In the genomic region with DNA sequence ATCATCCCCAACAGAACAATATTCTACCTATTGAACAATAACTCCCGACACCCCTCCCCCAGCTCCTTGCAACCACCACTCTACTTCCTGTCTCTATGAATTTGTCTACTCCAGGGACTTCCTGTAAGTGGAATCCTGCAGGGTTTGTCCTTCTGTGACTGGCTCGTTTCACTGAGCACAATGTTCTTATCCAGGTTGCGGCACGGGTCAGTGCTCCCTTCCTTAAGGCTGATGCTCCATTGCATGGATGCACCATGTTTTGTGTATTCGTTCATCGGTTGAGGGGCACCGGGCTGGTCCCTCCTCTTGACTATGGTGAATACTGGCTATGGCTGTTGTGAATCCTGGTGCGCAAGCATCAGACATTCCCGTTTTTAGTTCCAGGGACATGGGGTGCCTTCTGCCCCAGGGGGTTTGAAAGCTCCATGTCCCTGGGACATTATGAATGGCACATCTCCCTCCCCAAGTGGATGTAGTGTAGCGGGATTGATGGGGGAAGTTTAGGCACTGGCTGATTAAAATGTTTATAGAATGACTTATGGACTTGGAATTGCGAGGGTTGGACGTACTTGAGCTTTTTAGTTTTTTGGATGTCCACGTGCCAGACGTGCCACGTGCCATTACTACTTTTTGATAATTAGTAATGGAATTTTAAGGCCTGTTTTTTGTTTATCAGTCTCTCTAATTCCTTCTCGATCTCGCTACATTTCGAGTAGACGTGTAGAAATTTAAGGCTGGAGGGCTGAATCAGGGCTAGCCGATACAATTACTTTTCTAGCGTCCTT, we compare ENCODE assay signal across 19 cellular contexts.
DNase-seq lines count a peak whose midpoint lies in the region; ATAC-seq and TF ChIP-seq lines count a peak whose summit lies in the region.
"Had no signal": no experiment of that assay in that cellular context is flagged by ENCODE, and none has a peak within 500 bp of the region (broad histone marks: within the 10 kb centered on the region; RNA-seq: fewer than 3 reads in every experiment).

No MANE protein-coding gene starts in this region.

- DNase-seq in IMR-90 (no peak), brain microvascular endothelial cell (no peak), SW480 (ENCODE audit: low spot score) (no peak), COLO668 (lab: John Stamatoyannopoulos, UW; ENCODE audit: unreplicated experiment) (no peak)
- DNase-seq: activated CD4-positive, alpha-beta T cell treated with anti-CD3 and anti-CD28 coated beads for 1 hour; activated CD8-positive, alpha-beta memory T cell treated with anti-CD3 and anti-CD28 coated beads, Interleukin-2, amount 10 ng/mL, durations not matched to agents 7 days and 5 days; amniotic stem cell; cerebellar nuclear complex; NCI-H1048; NCI-H2081 treated with DMSO at 0.1 percent for 48 hours; NCI-H526 treated with DMSO at 0.1 percent for 48 hours; stimulated activated naive CD4-positive, alpha-beta T cell treated with Interleukin-2 at 50 U/mL for 16 hours; T-helper 9 cell had no signal

- H3K27me3 ChIP-seq in IMR-90 (ENCODE audit: control insufficient read depth, insufficient read depth, low read length), result no peaks in the 10 kb centered on the region
- H3K27me3 ChIP-seq in brain microvascular endothelial cell (replicated peaks), result no peaks in the 10 kb centered on the region
- peaks cover 0 to 7% of the 10 kb centered on the region in 2 donors for H3K27me3 ChIP-seq in muscle layer of colon (ENCODE audit: control insufficient read depth in 1 of 2, insufficient read depth in 2 of 2, low read length in 2 of 2)
- H3K27me3 ChIP-seq in stomach smooth muscle (ENCODE audit: control insufficient read depth in 1 of 2, insufficient read depth in 2 of 2, low read length in 2 of 2), result peaks cover 17 to 32% of the 10 kb centered on the region in 2 donors

- TF ChIP-seq RAD21 in IMR-90 (IDR thresholded peaks at IDR 0.05; ENCODE audit: low read length), result no peak

- H3K18ac ChIP-seq in IMR-90 (ENCODE audit: low read depth, low read length), result peak overlapping the region; percentile 96

- H3K4me1 ChIP-seq in IMR-90 (ENCODE audit: control insufficient read depth, insufficient read depth, low read length) (peaks cover 22% of the 10 kb centered on the region), muscle layer of colon (ENCODE audit: insufficient read depth, low read length) (peaks cover 32% of the 10 kb centered on the region), stomach smooth muscle (ENCODE audit: control insufficient read depth, insufficient read depth, low read length) (peaks cover 37% of the 10 kb centered on the region)
- H3K4me1 ChIP-seq: prostate gland had no signal

- H3K9ac ChIP-seq in IMR-90 (ENCODE audit: low read depth, low read length) (no peak overlapping the region), muscle layer of colon (ENCODE audit: low read length) (peak overlapping the region; percentile 33), stomach smooth muscle (ENCODE audit: low read length in 2 of 2) (peak overlapping the region; percentile 64 to 80)

- H4K5ac ChIP-seq in IMR-90 (ENCODE audit: low read depth, low read length), result peak overlapping the region; percentile 82

- H3K9me1 ChIP-seq in IMR-90 (ENCODE audit: insufficient read depth, low read length), result peaks cover 6% of the 10 kb centered on the region; the same call in 1 of the 2 replicates

- no peak for TF ChIP-seq CTCF in IMR-90 (conservative IDR thresholded peaks at IDR 0.05; ENCODE audit: low read depth, low read length)
- TF ChIP-seq CTCF in brain microvascular endothelial cell (IDR thresholded peaks at IDR 0.05; ENCODE audit: low read depth, low read length, missing control alignments), result no peak

- no peak overlapping the region for H3K56ac ChIP-seq in IMR-90 (ENCODE audit: extremely low read depth, insufficient read depth, low read length)

- H3K14ac ChIP-seq in IMR-90 (replicated peaks; ENCODE audit: low read depth, low read length), result no peak overlapping the region; the same call in 1 of the 2 replicates

- H3K36me3 ChIP-seq in IMR-90 (ENCODE audit: control insufficient read depth, insufficient read depth, low read length), result no peaks in the 10 kb centered on the region
- H3K36me3 ChIP-seq in brain microvascular endothelial cell (replicated peaks), result no peaks in the 10 kb centered on the region
- no peaks in the 10 kb centered on the region for H3K36me3 ChIP-seq in muscle layer of colon (ENCODE audit: insufficient read depth, low read length)
- H3K36me3 ChIP-seq in stomach smooth muscle (ENCODE audit: control insufficient read depth in 2 of 2, insufficient read depth in 2 of 2, low read length in 2 of 2), result no peaks in the 10 kb centered on the region
- H3K36me3 ChIP-seq: prostate gland had no signal

- BruUV-seq in IMR-90 (replicated peaks; lab: Mats Ljungman, UMichigan), result no TSS peak

- peak overlapping the region; percentile 82; the same call in 1 of the 2 replicates for H4K91ac ChIP-seq in IMR-90 (ENCODE audit: insufficient read depth, low read depth, low read length)

- peak overlapping the region; percentile 98 for H2BK5ac ChIP-seq in IMR-90 (ENCODE audit: low read depth, low read length, poor library complexity, severe bottlenecking)

- no peaks in the 10 kb centered on the region for H3K79me1 ChIP-seq in IMR-90 (ENCODE audit: low read depth in 1 of 2, low read length in 2 of 2)

- no peak overlapping the region for H3K4me2 ChIP-seq in IMR-90 (ENCODE audit: low read depth, low read length)

- peak overlapping the region; percentile 72 to 92 for H4K8ac ChIP-seq in IMR-90 (ENCODE audit: low read depth in 2 of 2, low read length in 2 of 2)

- POLR2A ChIA-PET in IMR-90 (lab: Charles Lee; ENCODE audit: unreplicated experiment), result no interaction called here

- dilution Hi-C loops in IMR-90 (cut with HindIII; ENCODE audit: low sequenced_read_pairs, unreplicated experiment), result no loop called here

- intact Hi-C loops in IMR-90 (cut with micrococcal nuclease), result loop anchor here (5.0 kb wide), 1 partner anchor 73 kb away; no protein-coding TSS in a partner anchor

- H3K4ac ChIP-seq in IMR-90 (ENCODE audit: low read depth, low read length), result peak overlapping the region; percentile 82

- CTCF ChIA-PET in IMR-90 (lab: Yijun Ruan, JAX), result interaction anchor here (1.7 kb wide), 1 partner anchor 28 kb away, joined by 6 read pairs; no protein-coding TSS in a partner anchor

- H3K27ac ChIP-seq in IMR-90 (ENCODE audit: insufficient read depth, low read length) (peak overlapping the region; percentile 98; the same call in 1 of the 2 replicates), brain microvascular endothelial cell (peak overlapping the region; percentile 83), muscle layer of colon (ENCODE audit: low read depth, low read length) (peak overlapping the region; percentile 91), stomach smooth muscle (ENCODE audit: low read length) (peak overlapping the region; percentile 92)
- H3K27ac ChIP-seq: prostate gland, SK-N-MC had no signal

- no peaks in the 10 kb centered on the region for H4K20me1 ChIP-seq in IMR-90 (ENCODE audit: insufficient read depth, low read length)

- no peak overlapping the region for H3K4me3 ChIP-seq in IMR-90 (ENCODE audit: insufficient read depth, low read depth, low read length)
- no peak overlapping the region for H3K4me3 ChIP-seq in brain microvascular endothelial cell (ENCODE audit: low read depth, low read length)
- H3K4me3 ChIP-seq in muscle layer of colon (ENCODE audit: low read depth in 1 of 2, low read length in 2 of 2), result peak overlapping the region in 1 of 2 donors; percentile 48
- H3K4me3 ChIP-seq in stomach smooth muscle (ENCODE audit: low read length in 2 of 2), result peak overlapping the region; percentile 58 to 76

- peak overlapping the region; percentile 54; the same call in 1 of the 2 replicates for H2AK5ac ChIP-seq in IMR-90 (ENCODE audit: low read depth, low read length)

- peak overlapping the region; percentile 66; the same call in 1 of the 2 replicates for H2BK20ac ChIP-seq in IMR-90 (ENCODE audit: low read depth, low read length)

- TF ChIP-seq POLR2A in IMR-90 (IDR thresholded peaks at IDR 0.05; ENCODE audit: low read depth, low read length), result no peak

- H2BK15ac ChIP-seq in IMR-90 (ENCODE audit: low read depth, low read length), result peak overlapping the region; percentile 56; the same call in 2 of the 3 replicates

- H2AK9ac ChIP-seq in IMR-90 (replicated peaks; ENCODE audit: low read depth, low read length, poor library complexity), result no peak overlapping the region

- peak overlapping the region; percentile 94; the same call in 1 of the 2 replicates for H2BK120ac ChIP-seq in IMR-90 (ENCODE audit: low read depth, low read length)

- in situ Hi-C loops in IMR-90 (cut with MboI; ENCODE audit: low sequenced_read_pairs) (no loop called here), brain microvascular endothelial cell (cut with HindIII; ENCODE audit: low pct_ligation_motif_present, low sequenced_read_pairs) (no loop called here)

- H3K9me3 ChIP-seq in IMR-90 (ENCODE audit: control insufficient read depth, insufficient read depth, low read length) (no peaks in the 10 kb centered on the region), muscle layer of colon (ENCODE audit: low read length) (no peaks in the 10 kb centered on the region), stomach smooth muscle (ENCODE audit: control insufficient read depth in 2 of 2, low read length in 2 of 2) (peaks cover 0 to 2% of the 10 kb centered on the region in 2 donors)
- H3K9me3 ChIP-seq: prostate gland had no signal

- H2AFZ ChIP-seq in IMR-90 (replicated peaks; ENCODE audit: low read length, poor library complexity), result no peak overlapping the region

- 81% methylated on average over 2 of the region's 21 CpGs; no CpG with 5 or more reads in 1 of the 2 experiments for WGBS in IMR-90 (ENCODE audit: extremely low coverage in 2 of 2, insufficient read length in 1 of 2), 2 experiments

- H3K23ac ChIP-seq in IMR-90 (ENCODE audit: low read depth, low read length), result no peak overlapping the region

- ATAC-seq in IMR-90 (ENCODE audit: low read depth) (no peak), HG03439 (IDR thresholded peaks at IDR 0.05; ENCODE audit: unreplicated experiment) (no peak)
- ATAC-seq: activated CD8-positive, alpha-beta memory T cell treated with anti-CD3 and anti-CD28 coated beads, Interleukin-2, amount 10 ng/mL, durations not matched to agents 7 days and 5 days; Panc1 had no signal

TF ChIP-seq in IMR-90, 13 proteins besides CTCF, POLR2A, EP300 and RAD21 (continues in another document):
- no peak for TF ChIP-seq MXI1 (IDR thresholded peaks at IDR 0.05; ENCODE audit: borderline replicate concordance, low read depth, low read length)
- no peak for TF ChIP-seq RFX5 (IDR thresholded peaks at IDR 0.05; ENCODE audit: low read depth, low read length)
- TF ChIP-seq MAFK (IDR thresholded peaks at IDR 0.05; ENCODE audit: low read depth, low read length), result no peak
- no peak for TF ChIP-seq SMC3 (IDR thresholded peaks at IDR 0.05; ENCODE audit: low read depth, low read length)
- TF ChIP-seq NFE2L2 (IDR thresholded peaks at IDR 0.05; ENCODE audit: low read depth, low read length), result no peak
- TF ChIP-seq BHLHE40 (IDR thresholded peaks at IDR 0.05; ENCODE audit: low read depth, low read length), result no peak
- no peak for TF ChIP-seq FOS (IDR thresholded peaks at IDR 0.05; ENCODE audit: low read depth, low read length)
- TF ChIP-seq CHD1 (IDR thresholded peaks at IDR 0.05; ENCODE audit: low read depth, low read length), result no peak
- no peak for TF ChIP-seq RCOR1 (IDR thresholded peaks at IDR 0.05; ENCODE audit: insufficient replicate concordance, low read length)

Comparison
In these comparisons a context has a peak if more than half of its experiments do, and no peak if none do; other contexts are left out.
1. H3K4me3 ChIP-seq: peak in stomach smooth muscle (2 of 2); none in IMR-90 (single experiment) and brain microvascular endothelial cell (single experiment).
2. Peak in every context shown above with its lines, with median percentiles within 50 percentile points of each other: H3K27ac ChIP-seq.